Comparison of ENCODE assay signal across 8 cellular contexts in genomic region chr5:32173394-32174010, GRCh38.
DNase-seq lines count a peak whose midpoint lies in the region; ATAC-seq lines count a peak whose summit lies in the region.

No MANE protein-coding gene starts in this region.

- peaks cover 30% of the 10 kb centered on the region for H3K4me1 ChIP-seq in ACC112 (ENCODE audit: control insufficient read depth, insufficient read depth, low read length, unreplicated experiment)
- H3K4me1 ChIP-seq in effector memory CD4-positive, alpha-beta T cell (ENCODE audit: control insufficient read depth, insufficient read depth, low read length, poor library complexity, severe bottlenecking): peaks cover 8% of the 10 kb centered on the region

- H3K36me3 ChIP-seq in ACC112 (ENCODE audit: insufficient read depth, low read length): peaks cover 18% of the 10 kb centered on the region
- H3K36me3 ChIP-seq in effector memory CD4-positive, alpha-beta T cell (ENCODE audit: control insufficient read depth, insufficient read depth, low read length): peaks cover 6% of the 10 kb centered on the region

- peak overlapping the region; percentile 98 for H3K4me3 Mint-ChIP-seq in memory B cell

- H3K4me1 Mint-ChIP-seq in memory B cell: peaks cover 23% of the 10 kb centered on the region

- H3K4me3 ChIP-seq in ACC112 (ENCODE audit: low read depth, low read length): peak overlapping the region; percentile 92
- H3K4me3 ChIP-seq in effector memory CD4-positive, alpha-beta T cell (ENCODE audit: insufficient read depth, low read depth, low read length, poor library complexity, severe bottlenecking): peak overlapping the region; percentile 83

- peaks cover 61% of the 10 kb centered on the region for H3K79me2 ChIP-seq in ACC112 (ENCODE audit: control insufficient read depth, insufficient read depth, low read length, unreplicated experiment)

- peak overlapping the region; percentile 70 for H2AFZ ChIP-seq in ACC112 (ENCODE audit: low read length, unreplicated experiment)

- peaks cover 10% of the 10 kb centered on the region for H3K36me3 Mint-ChIP-seq in memory B cell

- H3K27me3 ChIP-seq in ACC112 (ENCODE audit: insufficient read depth, low read length): no peaks in the 10 kb centered on the region
- no peaks in the 10 kb centered on the region for H3K27me3 ChIP-seq in effector memory CD4-positive, alpha-beta T cell (replicated peaks; ENCODE audit: control insufficient read depth, insufficient read depth, low read length, poor library complexity, severe bottlenecking)

- H3K27ac Mint-ChIP-seq in memory B cell: peak overlapping the region; percentile 96

- H3K27ac ChIP-seq in ACC112 (ENCODE audit: low read depth, low read length): peak overlapping the region; percentile 96
- peak overlapping the region; percentile 97 for H3K27ac ChIP-seq in effector memory CD4-positive, alpha-beta T cell (ENCODE audit: insufficient read depth, low read length, poor library complexity, severe bottlenecking)

- no peaks in the 10 kb centered on the region for H3K9me3 Mint-ChIP-seq in memory B cell

- ATAC-seq in GM18870 (IDR thresholded peaks at IDR 0.05; ENCODE audit: unreplicated experiment) (peak; percentile 1), HG03097 (IDR thresholded peaks at IDR 0.05; ENCODE audit: low FRiP score, unreplicated experiment) (peak; percentile 26), memory B cell (ENCODE audit: low read depth) (peak; percentile 21)

- no peaks in the 10 kb centered on the region for H3K27me3 Mint-ChIP-seq in memory B cell

- peak; percentile 77 for DNase-seq in NCI-H2196 (lab: John Stamatoyannopoulos, UW; ENCODE audit: unreplicated experiment)
- DNase-seq in activated CD4-positive, alpha-beta T cell treated with anti-CD3 and anti-CD28 coated beads for 48 hours: peak; percentile 55
- DNase-seq in effector memory CD4-positive, alpha-beta T cell: peak; percentile 10 to 32 (median 16)
- DNase-seq in memory B cell (ENCODE audit: low spot score in 2 of 2): no peak
- DNase-seq in stimulated activated CD8-positive, alpha-beta memory T cell treated with anti-CD3 and anti-CD28 coated beads, Interleukin-4, amount 100 ng/mL, for 48 hours: peak; percentile 53

- H3K9me3 ChIP-seq in effector memory CD4-positive, alpha-beta T cell (ENCODE audit: control insufficient read depth, low read length): no peaks in the 10 kb centered on the region

Comparison
In these comparisons a context has a peak if more than half of its experiments do, and no peak if none do; other contexts are left out.
1. DNase-seq: peak in NCI-H2196 (single experiment), activated CD4-positive, alpha-beta T cell treated with anti-CD3 and anti-CD28 coated beads for 48 hours (single experiment), effector memory CD4-positive, alpha-beta T cell (3 of 3) and stimulated activated CD8-positive, alpha-beta memory T cell treated with anti-CD3 and anti-CD28 coated beads, Interleukin-4, amount 100 ng/mL, for 48 hours (single experiment); none in memory B cell (0 of 2).
2. Peak in every context shown above with its lines, with median percentiles within 50 percentile points of each other: ATAC-seq.